ENCODE assay signal across 10 cellular contexts in the genomic region with DNA sequence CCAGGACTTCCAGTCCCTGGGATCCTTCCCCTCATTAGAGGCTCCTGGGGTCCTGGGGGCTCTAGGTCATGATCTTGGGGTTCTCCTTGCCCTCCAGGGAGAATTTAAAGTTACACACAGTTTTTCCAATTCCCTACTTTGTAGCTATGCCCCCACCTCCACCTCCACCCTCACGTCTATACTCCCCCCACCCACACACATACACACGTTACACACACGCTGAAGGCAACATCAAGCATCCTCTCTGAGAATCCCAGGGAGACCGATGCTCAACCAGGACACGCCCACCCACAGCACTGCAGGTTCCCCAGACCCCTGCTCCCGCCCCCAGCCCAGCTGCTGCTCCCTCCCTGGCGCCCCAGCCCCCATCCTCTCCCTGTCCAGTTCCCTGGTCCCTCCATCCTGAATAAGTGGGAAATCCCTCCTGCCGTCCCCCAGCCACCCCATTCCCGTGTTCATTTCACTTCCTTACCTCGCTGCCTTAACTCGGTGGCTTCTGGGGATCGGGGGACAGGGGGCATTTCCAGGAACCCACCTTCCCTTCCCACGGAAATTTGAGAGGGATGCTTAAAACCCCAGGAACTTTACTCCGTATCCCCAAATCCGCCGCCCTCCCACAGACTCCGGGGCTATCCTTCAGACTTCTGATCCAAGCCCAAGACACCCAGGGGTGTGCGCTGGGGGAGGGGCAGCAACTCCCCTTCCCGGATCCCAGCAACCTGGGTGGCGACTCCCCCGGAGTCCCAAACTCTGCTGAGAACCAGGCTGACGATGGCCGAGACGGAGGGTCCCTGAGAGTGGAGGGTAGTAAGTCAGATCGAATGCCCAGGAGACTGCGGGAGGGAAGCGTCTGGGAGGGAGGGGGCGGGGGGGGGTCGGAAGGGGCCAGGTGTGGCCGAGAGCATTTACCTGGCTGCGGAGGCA. TPM values are rescaled to one million over a fixed set of nuclear protein-coding genes. Genes with fewer than 3 reads are reported as not detected.
A peak's percentile ranks its signal among the peaks of the same experiment; 100 is the strongest.
DNase-seq lines count a peak whose midpoint lies in the region; ATAC-seq, FAIRE-seq and TF ChIP-seq lines count a peak whose summit lies in the region.
"Had no signal": no experiment of that assay in that cellular context is flagged by ENCODE, and none has a peak within 500 bp of the region (broad histone marks: within the 10 kb centered on the region; RNA-seq: fewer than 3 reads in every experiment).

No MANE protein-coding gene starts in this region.

- CTCF ChIA-PET in A549 (lab: Yijun Ruan, JAX), result interaction anchor here (0.7 to 3.3 kb wide), 12 partner anchors 13 to 223 kb away, joined by 3 to 15 read pairs (median 4); no protein-coding TSS in a partner anchor

- TF ChIP-seq RAD21 in A549 (conservative IDR thresholded peaks at IDR 0.05 in 1 of 2, IDR thresholded peaks at IDR 0.05 in 1 of 2), result no peak

- TF ChIP-seq CTCF in A549 (IDR thresholded peaks at IDR 0.05), result no peak

- intact Hi-C loops in dendritic cell treated with granulocyte-macrophage colony-stimulating factor and Interleukin-4, amounts not matched to agents 40 ng/mL and 50 ng/mL, for 4 days (cut with micrococcal nuclease), result no loop called here

- TF ChIP-seq POLR2A in A549 (IDR thresholded peaks at IDR 0.05; ENCODE audit: low read length), result no peak

- DNase-seq in A549 (ENCODE audit: low read depth in 1 of 2, low spot score in 1 of 2), result peak in 1 of 2 experiments; percentile 35
- DNase-seq in mucosa of gallbladder (ENCODE audit: low spot score), result no peak
- DNase-seq in NCI-H2107 treated with DMSO at 0.1 percent for 48 hours (lab: John Stamatoyannopoulos, UW; ENCODE audit: unreplicated experiment), result no peak
- DNase-seq in NOMO-1 treated with dmso at 0.1 percent for 144 hours (lab: John Stamatoyannopoulos, UW; ENCODE audit: unreplicated experiment), result no peak

- 36% methylated on average over 20 of the region's 31 CpGs for WGBS in A549 (ENCODE audit: missing lambda C conversion rate)

- peak overlapping the region; percentile 61 for H3K4me3 ChIP-seq in A549
- peak overlapping the region; percentile 79 for H3K4me3 ChIP-seq in HUES6 (ENCODE audit: low read depth, low read length)
- H3K4me3 ChIP-seq in mucosa of rectum (ENCODE audit: low read length in 2 of 2), result peak overlapping the region; percentile 48 to 59

- H3K9me3 Mint-ChIP-seq in dendritic cell treated with granulocyte-macrophage colony-stimulating factor and Interleukin-4, amounts not matched to agents 40 ng/mL and 50 ng/mL, for 4 days, result no peaks in the 10 kb centered on the region

- H3K36me3 Mint-ChIP-seq in dendritic cell treated with granulocyte-macrophage colony-stimulating factor and Interleukin-4, amounts not matched to agents 40 ng/mL and 50 ng/mL, for 4 days (ENCODE audit: low read depth), result no peaks in the 10 kb centered on the region

- H3K27me3 ChIP-seq in HUES6 (ENCODE audit: control insufficient read depth, insufficient read depth, low read length), result peaks cover 51% of the 10 kb centered on the region
- peaks cover 19 to 23% of the 10 kb centered on the region in 2 donors for H3K27me3 ChIP-seq in mucosa of rectum (ENCODE audit: control insufficient read depth in 2 of 2, insufficient read depth in 2 of 2, low read length in 2 of 2)

- no peak for TF ChIP-seq EP300 in A549 (IDR thresholded peaks at IDR 0.05)

- H3K9ac ChIP-seq in HUES6 (ENCODE audit: low read length) (peak overlapping the region; percentile 22), mucosa of rectum (ENCODE audit: low read depth in 1 of 2, low read length in 2 of 2) (no peak overlapping the region)

- POLR2A ChIA-PET in A549 (lab: Yijun Ruan, JAX), result no interaction called here

- H3K9me3 ChIP-seq in A549, result no peaks in the 10 kb centered on the region
- no peaks in the 10 kb centered on the region for H3K9me3 ChIP-seq in HUES6 (ENCODE audit: control insufficient read depth, insufficient read depth, low read depth, low read length)
- H3K9me3 ChIP-seq in mucosa of rectum (ENCODE audit: control insufficient read depth in 2 of 2, low read length in 2 of 2), result no peaks in the 10 kb centered on the region

- peak overlapping the region; percentile 72 for H3K4me3 Mint-ChIP-seq in dendritic cell treated with granulocyte-macrophage colony-stimulating factor and Interleukin-4, amounts not matched to agents 40 ng/mL and 50 ng/mL, for 4 days

- peaks cover 51% of the 10 kb centered on the region for H3K4me1 Mint-ChIP-seq in dendritic cell treated with granulocyte-macrophage colony-stimulating factor and Interleukin-4, amounts not matched to agents 40 ng/mL and 50 ng/mL, for 4 days (ENCODE audit: low read depth)

- peak overlapping the region; percentile 79 to 91 for H3K27ac ChIP-seq in A549
- no peak overlapping the region for H3K27ac ChIP-seq in HUES6 (ENCODE audit: low read depth, low read length)
- H3K27ac ChIP-seq in mucosa of rectum (ENCODE audit: low read depth in 2 of 2, low read length in 2 of 2), result no peak overlapping the region

- peaks cover 42% of the 10 kb centered on the region for H3K4me1 ChIP-seq in A549
- H3K4me1 ChIP-seq in HUES6 (ENCODE audit: control insufficient read depth, insufficient read depth, low read length), result peaks cover 34% of the 10 kb centered on the region
- no peaks in the 10 kb centered on the region for H3K4me1 ChIP-seq in mucosa of rectum (ENCODE audit: control insufficient read depth in 2 of 2, insufficient read depth in 2 of 2, low read length in 2 of 2)

- H3K27ac Mint-ChIP-seq in dendritic cell treated with granulocyte-macrophage colony-stimulating factor and Interleukin-4, amounts not matched to agents 40 ng/mL and 50 ng/mL, for 4 days, result peak overlapping the region; percentile 38

- FAIRE-seq in A549 (lab: Jason Lieb, UNC), result no peak

- H3K4me2 ChIP-seq in A549, result peak overlapping the region; percentile 94

- H3K36me3 ChIP-seq in HUES6 (ENCODE audit: control insufficient read depth, insufficient read depth, low read length) (no peaks in the 10 kb centered on the region), mucosa of rectum (ENCODE audit: control insufficient read depth in 2 of 2, insufficient read depth in 2 of 2, low read length in 2 of 2) (no peaks in the 10 kb centered on the region)

- peaks cover 34% of the 10 kb centered on the region for H3K27me3 Mint-ChIP-seq in dendritic cell treated with granulocyte-macrophage colony-stimulating factor and Interleukin-4, amounts not matched to agents 40 ng/mL and 50 ng/mL, for 4 days

- ATAC-seq in A549, result peak in 1 of 2 experiments; percentile 9; a peak in 4 of 6 replicates
- ATAC-seq in HG03280 (IDR thresholded peaks at IDR 0.05; ENCODE audit: unreplicated experiment), result no peak

TF ChIP-seq in A549, 52 proteins besides CTCF, POLR2A, EP300 and RAD21 (continues in another document):
- TF ChIP-seq ZSCAN20 (CRISPR knock-in tag; IDR thresholded peaks at IDR 0.05) (no peak), BCL3 (IDR thresholded peaks at IDR 0.05) (no peak), KDM5A (IDR thresholded peaks at IDR 0.05) (no peak), PHF8 (IDR thresholded peaks at IDR 0.05; ENCODE audit: borderline replicate concordance, low read depth) (no peak), SMC3 (IDR thresholded peaks at IDR 0.05) (no peak), MYC (IDR thresholded peaks at IDR 0.05; ENCODE audit: borderline replicate concordance, low read length) (no peak), FOSL2 (IDR thresholded peaks at IDR 0.05) (no peak), FOSL2 (CRISPR knock-in tag; IDR thresholded peaks at IDR 0.05) (no peak), RCOR1 (IDR thresholded peaks at IDR 0.05; ENCODE audit: low read depth, low read length) (no peak), GATA3 (IDR thresholded peaks at IDR 0.05; ENCODE audit: borderline replicate concordance) (no peak), HES2 (IDR thresholded peaks at IDR 0.05) (no peak), POLR2AphosphoS2 (conservative IDR thresholded peaks at IDR 0.05; ENCODE audit: low read length) (no peak), CEBPB (IDR thresholded peaks at IDR 0.05) (no peak), ZFP36 (IDR thresholded peaks at IDR 0.05; ENCODE audit: borderline replicate concordance, partially characterized antibody) (no peak), HDAC2 (IDR thresholded peaks at IDR 0.05) (no peak), NR3C1 (IDR thresholded peaks at IDR 0.05) (no peak), CBX2 (IDR thresholded peaks at IDR 0.05; ENCODE audit: borderline replicate concordance, low read depth) (no peak), HOXB13 (CRISPR knock-in tag; IDR thresholded peaks at IDR 0.05; ENCODE audit: low read depth) (no peak)

RNA-seq across cellular contexts. Expression of gene TNS1, which starts 6.7 kb away (rescaled TPM):
- polyA plus RNA-seq in A549 (2011; rRNA removed), result 4.9 and 9.5 TPM in 2 replicates
- 1.6 and 2.9 TPM in 2 replicates for polyA plus RNA-seq in A549 (2012; cell fraction: cytosol; rRNA removed)
- 7.3 and 9.9 TPM in 2 replicates for polyA plus RNA-seq in A549 (2012; cell fraction: nucleus; rRNA removed)
- 7.7 to 11.4 TPM (median 10.6 TPM) in 3 replicates for polyA plus RNA-seq in A549 (2017; fragmentation: RNase III; extraction: RNeasy Plus Mini Kit Qiagen cat#74134 plus additional on column Dnase treatment)
- polyA minus RNA-seq in A549 (2011; rRNA and poly(A)+ RNA removed), result 27.8 and 32.4 TPM in 2 replicates
- total RNA-seq in mucosa of gallbladder, result 469 TPM
- total RNA-seq: G401 had no signal

RNA-seq across cellular contexts. Expression of gene RUFY4, which starts 59.6 kb away (rescaled TPM):
- polyA plus RNA-seq in A549 (2011; rRNA removed) (0.04 TPM in 1 of 2 replicates, not detected in the other), A549 (2017; fragmentation: RNase III; extraction: RNeasy Plus Mini Kit Qiagen cat#74134 plus additional on column Dnase treatment) (not detected in 3 replicates)
- polyA plus RNA-seq in A549 (2012; cell fraction: cytosol; rRNA removed), result not detected in 2 replicates
- polyA plus RNA-seq in A549 (2012; cell fraction: nucleus; rRNA removed), result 0.05 TPM in 1 of 2 replicates, not detected in the other
- polyA minus RNA-seq in A549 (2011; rRNA and poly(A)+ RNA removed), result not detected in 2 replicates
- total RNA-seq in mucosa of gallbladder, result 0.17 TPM
- total RNA-seq: cerebellum, G401 had no signal

Comparison
In these comparisons a context has a peak if more than half of its experiments do, and no peak if none do; other contexts are left out.
1. H3K27ac ChIP-seq: peak in A549 (2 of 2); none in HUES6 (single experiment) and mucosa of rectum (0 of 2).
2. Peak in every context shown above with its lines, with median percentiles within 50 percentile points of each other: H3K4me3 ChIP-seq.